8 cellular contexts compared by ENCODE assay signal in genomic region chr18:24271381-24272331, GRCh38.
A peak's percentile ranks its signal among the peaks of the same experiment; 100 is the strongest.
DNase-seq lines count a peak whose midpoint lies in the region; ATAC-seq and TF ChIP-seq lines count a peak whose summit lies in the region.

No MANE protein-coding gene starts in this region.

- H3K18ac ChIP-seq in neuronal stem cell (ENCODE audit: low read length), result peak overlapping the region; percentile 96

- H2AFZ ChIP-seq in neuronal stem cell (ENCODE audit: low read length), result peak overlapping the region; percentile 93

- H4K91ac ChIP-seq in neuronal stem cell (ENCODE audit: low read depth, low read length, poor library complexity), result no peak overlapping the region

- H2BK15ac ChIP-seq in neuronal stem cell (ENCODE audit: low read length), result no peak overlapping the region

- no peaks in the 10 kb centered on the region for H3K27me3 ChIP-seq in adipocyte (replicated peaks; ENCODE audit: control insufficient read depth, insufficient read depth, low read length)
- no peaks in the 10 kb centered on the region for H3K27me3 ChIP-seq in neuronal stem cell (ENCODE audit: control insufficient read depth in 3 of 3, insufficient read depth in 3 of 3, low read depth in 1 of 3, low read length in 3 of 3)

- H3K9ac ChIP-seq in adipocyte (ENCODE audit: low read length) (peak overlapping the region; percentile 89), neuronal stem cell (ENCODE audit: low read depth, low read length, poor library complexity) (peak overlapping the region; percentile 85)

- peaks cover 50% of the 10 kb centered on the region for H3K4me1 ChIP-seq in adipocyte (ENCODE audit: control insufficient read depth, insufficient read depth, low read length)
- H3K4me1 ChIP-seq in neuronal stem cell (ENCODE audit: control insufficient read depth in 2 of 2, insufficient read depth in 1 of 2, low read depth in 1 of 2, low read length in 2 of 2), result peaks cover 2 to 4% of the 10 kb centered on the region in 2 donors

- H3K4ac ChIP-seq in neuronal stem cell (ENCODE audit: low read length), result no peak overlapping the region

- no peaks in the 10 kb centered on the region for H3K79me1 ChIP-seq in neuronal stem cell (ENCODE audit: low read depth, low read length)

- H2BK12ac ChIP-seq in neuronal stem cell (ENCODE audit: low read length), result peak overlapping the region; percentile 8

- peak overlapping the region; percentile 84 for H3K27ac ChIP-seq in neuronal stem cell (replicated peaks; ENCODE audit: low read length)

- no peak overlapping the region for H3K14ac ChIP-seq in neuronal stem cell (ENCODE audit: low read length)

- intact Hi-C loops in Right ventricle myocardium inferior (cut with DNase I), result loop anchor here (1.0 to 2.0 kb wide), 2 partner anchors 37 to 95 kb away; no protein-coding TSS in a partner anchor

- DNase-seq in AG10803 (ENCODE audit: low read depth) (peak; percentile 71), NCI-H2227 treated with DMSO at 0.1 percent for 48 hours (lab: John Stamatoyannopoulos, UW) (peak; percentile 59), adipocyte (ENCODE audit: low read depth) (peak; percentile 87), Right ventricle myocardium inferior (ENCODE audit: missing footprints) (peak; percentile 91), neuronal stem cell (ENCODE audit: low spot score) (peak; percentile 71), activated gamma-delta T cell (lab: John Stamatoyannopoulos, UW) (no peak)
- no peak for DNase-seq in stimulated activated naive CD4-positive, alpha-beta T cell treated with Interleukin-2 at 50 U/mL for 16 hours (lab: John Stamatoyannopoulos, UW)

- H3K36me3 ChIP-seq in adipocyte (ENCODE audit: control insufficient read depth, insufficient read depth, low read length, severe bottlenecking) (no peaks in the 10 kb centered on the region), neuronal stem cell (replicated peaks in 1 of 2; ENCODE audit: control insufficient read depth in 2 of 2, insufficient read depth in 2 of 2, low read length in 2 of 2) (peaks cover 0 to 3% of the 10 kb centered on the region in 2 donors)

- peak overlapping the region; percentile 89 for H3K4me2 ChIP-seq in neuronal stem cell (ENCODE audit: insufficient read depth, low read length, poor library complexity, severe bottlenecking)

- ATAC-seq in GM18868 (IDR thresholded peaks at IDR 0.05; ENCODE audit: unreplicated experiment) (peak; percentile 53), Right ventricle myocardium inferior (peak; percentile 87)

- peak overlapping the region; percentile 39 for H2BK5ac ChIP-seq in neuronal stem cell (ENCODE audit: low read length)

- TF ChIP-seq CTCF in AG10803 (conservative IDR thresholded peaks at IDR 0.05; ENCODE audit: low read length), result no peak; the same call in 1 of the 2 replicates

- H3K9me3 ChIP-seq in adipocyte (ENCODE audit: control insufficient read depth, low read length) (peaks cover 3% of the 10 kb centered on the region), neuronal stem cell (replicated peaks in 1 of 2; ENCODE audit: control insufficient read depth in 2 of 2, insufficient read depth in 1 of 2, low read depth in 1 of 2, low read length in 2 of 2) (peaks cover 0 to 3% of the 10 kb centered on the region in 2 donors)

- peak overlapping the region; percentile 74 for H2BK120ac ChIP-seq in neuronal stem cell (ENCODE audit: low read depth, low read length)

- no CpG with 5 or more reads among the region's 97 CpGs for WGBS in neuronal stem cell (ENCODE audit: extremely low coverage in 2 of 2, insufficient read length in 2 of 2, insufficient replicate concordance in 1 of 2), 2 donors

- H4K8ac ChIP-seq in neuronal stem cell (ENCODE audit: low read depth, low read length), result no peak overlapping the region

- H3K23ac ChIP-seq in neuronal stem cell (ENCODE audit: low read depth, low read length, poor library complexity), result no peak overlapping the region

- H3K4me3 ChIP-seq in AG10803 (ENCODE audit: low read length) (peak overlapping the region; percentile 71), adipocyte (ENCODE audit: low read length) (peak overlapping the region; percentile 91), neuronal stem cell (ENCODE audit: low read length in 2 of 2) (peak overlapping the region; percentile 71 to 97)

- H2AK5ac ChIP-seq in neuronal stem cell (ENCODE audit: low read depth, low read length), result no peak overlapping the region

Comparison
In these comparisons a context has a peak if more than half of its experiments do, and no peak if none do; other contexts are left out.
1. DNase-seq: peak in AG10803 (single experiment), NCI-H2227 treated with DMSO at 0.1 percent for 48 hours (single experiment), adipocyte (single experiment), Right ventricle myocardium inferior (single experiment) and neuronal stem cell (single experiment); none in stimulated activated naive CD4-positive, alpha-beta T cell treated with Interleukin-2 at 50 U/mL for 16 hours (single experiment) and activated gamma-delta T cell (single experiment).
2. Peak in every context shown above with its lines, with median percentiles within 50 percentile points of each other: H3K4me3 ChIP-seq.